1 cellular context compared by ENCODE assay signal in the genomic region with DNA sequence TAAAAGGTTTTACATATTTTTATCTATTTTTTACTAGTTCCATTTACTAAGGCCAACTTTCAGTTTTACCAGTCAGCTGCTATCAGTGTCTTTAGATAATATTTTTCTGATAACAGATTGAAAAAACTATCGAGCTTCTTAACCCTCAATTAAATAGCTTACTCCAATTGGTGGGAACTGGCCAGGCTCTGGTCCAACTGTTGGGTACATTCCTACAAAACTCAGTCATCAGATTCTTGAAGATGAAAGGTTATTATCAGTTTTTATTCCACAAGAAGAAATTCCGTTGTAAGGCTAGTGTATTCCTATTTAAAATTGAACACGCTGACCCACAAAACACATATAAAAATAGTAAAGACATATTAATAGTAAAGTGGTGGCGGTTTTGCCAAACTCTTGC.
TF ChIP-seq lines count a peak whose summit lies in the region.

No MANE protein-coding gene starts in this region.

TF ChIP-seq in HEK293T, 16 proteins besides CTCF, POLR2A, EP300 and RAD21 (continued from another document):
- no peak for TF ChIP-seq TARDBP (IDR thresholded peaks at IDR 0.05)
TF ChIP-seq in HEK293T: peak in this region for 0.
